In the genomic region with DNA sequence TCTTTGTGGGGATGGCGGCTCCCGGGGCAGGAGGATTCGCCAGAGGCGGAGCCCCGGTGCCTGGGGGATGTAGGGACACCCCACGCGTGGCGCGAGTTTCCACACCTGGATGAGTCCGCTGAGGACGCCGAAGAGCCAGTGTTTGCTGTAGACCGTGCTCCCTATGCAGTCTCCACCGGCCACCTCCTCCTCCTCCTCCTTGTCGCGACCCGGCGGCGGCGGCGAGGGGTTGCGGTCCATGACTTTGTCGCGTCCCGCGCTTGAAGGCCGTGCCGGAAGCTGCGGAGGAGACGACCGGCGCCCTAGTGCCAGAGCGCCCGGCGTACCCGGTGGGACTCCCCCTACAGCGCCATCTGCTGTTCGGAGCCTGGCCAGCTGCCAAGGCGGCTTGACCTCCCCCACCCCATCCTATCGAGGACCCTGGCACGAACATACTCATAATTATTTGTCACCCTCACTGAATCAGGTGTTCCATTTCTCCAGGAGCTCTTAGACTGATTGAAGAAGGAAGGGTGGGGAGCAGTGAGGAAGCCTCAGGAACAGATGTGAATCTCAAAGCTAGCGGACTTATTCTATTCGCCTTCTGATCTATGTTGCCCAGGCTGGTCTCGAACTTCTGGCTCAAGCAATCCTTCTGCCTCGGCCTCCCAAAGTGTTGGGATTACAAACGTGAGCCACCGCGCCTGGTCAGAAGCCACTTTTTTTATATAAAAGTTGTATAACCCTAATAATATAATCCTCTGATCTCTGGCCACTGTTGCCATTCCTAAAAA, we compare ENCODE assay signal across 8 cellular contexts. TPM values are rescaled to one million over a fixed set of nuclear protein-coding genes. Genes with fewer than 3 reads are reported as not detected.
A peak's percentile ranks its signal among the peaks of the same experiment; 100 is the strongest.
DNase-seq lines count a peak whose midpoint lies in the region; ATAC-seq and TF ChIP-seq lines count a peak whose summit lies in the region.

A gene with protein sequence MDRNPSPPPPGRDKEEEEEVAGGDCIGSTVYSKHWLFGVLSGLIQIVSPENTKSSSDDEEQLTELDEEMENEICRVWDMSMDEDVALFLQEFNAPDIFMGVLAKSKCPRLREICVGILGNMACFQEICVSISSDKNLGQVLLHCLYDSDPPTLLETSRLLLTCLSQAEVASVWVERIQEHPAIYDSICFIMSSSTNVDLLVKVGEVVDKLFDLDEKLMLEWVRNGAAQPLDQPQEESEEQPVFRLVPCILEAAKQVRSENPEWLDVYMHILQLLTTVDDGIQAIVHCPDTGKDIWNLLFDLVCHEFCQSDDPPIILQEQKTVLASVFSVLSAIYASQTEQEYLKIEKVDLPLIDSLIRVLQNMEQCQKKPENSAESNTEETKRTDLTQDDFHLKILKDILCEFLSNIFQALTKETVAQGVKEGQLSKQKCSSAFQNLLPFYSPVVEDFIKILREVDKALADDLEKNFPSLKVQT (minus strand): TSS at position 281 of the 773 bp plus-strand sequence. CDS start 41 bp downstream, at position 240.

- peak within 1 kb of the TSS; percentile 76 for H3K4me2 ChIP-seq in KMS-11

- no peaks in the 10 kb centered on the region for H4K20me1 ChIP-seq in KMS-11 (ENCODE audit: insufficient read depth)

- H3K27ac ChIP-seq in KMS-11 (peak within 1 kb of the TSS; percentile 27; the same call in 1 of the 2 replicates), Peyer's patch (peak within 1 kb of the TSS; percentile 30 to 80 (median 54))

- H3K27ac Mint-ChIP-seq in natural killer cell treated with Interleukin-12 subunit alpha and Interleukin-12 subunit beta and Interleukin-15 and Interleukin-18, amount 100 ng/mL, for 72 hours = peak within 1 kb of the TSS; percentile 86 to 93

- H3K27me3 Mint-ChIP-seq in natural killer cell treated with Interleukin-12 subunit alpha and Interleukin-12 subunit beta and Interleukin-15 and Interleukin-18, amount 100 ng/mL, for 72 hours = peaks cover 5 to 8% of the 10 kb centered on the region in 2 donors

- H3K4me3 ChIP-seq in KMS-11 (IDR thresholded peaks at IDR 0.05; ENCODE audit: insufficient read depth, low read depth, low read length) (no peak within 1 kb of the TSS), Peyer's patch (peak within 1 kb of the TSS; percentile 74 to 90 (median 84))

- no peaks in the 10 kb centered on the region for H3K9me3 Mint-ChIP-seq in natural killer cell treated with Interleukin-12 subunit alpha and Interleukin-12 subunit beta and Interleukin-15 and Interleukin-18, amount 100 ng/mL, for 72 hours

- peaks cover 17% of the 10 kb centered on the region for H3K4me1 ChIP-seq in KMS-11 (ENCODE audit: low read depth, poor library complexity, severe bottlenecking)
- peaks cover 0 to 12% (median 3%) of the 10 kb centered on the region in 4 donors for H3K4me1 ChIP-seq in Peyer's patch

- H3K4me3 Mint-ChIP-seq in natural killer cell treated with Interleukin-12 subunit alpha and Interleukin-12 subunit beta and Interleukin-15 and Interleukin-18, amount 100 ng/mL, for 72 hours = peak within 1 kb of the TSS; percentile 93

- DNase-seq in Daoy (ENCODE audit: low read depth) (peak; percentile 92), Peyer's patch (peak; percentile 86 to 93 (median 90)), activated T-helper 1 cell treated with Interleukin-2 at 50 U/mL for 16 hours (ENCODE audit: low read depth) (peak; percentile 83), fibroblast of peridontal ligament (ENCODE audit: extremely low read depth) (peak; percentile 71)
- peak; percentile 91 for DNase-seq in natural killer cell treated with Interleukin-12 subunit alpha and Interleukin-12 subunit beta and Interleukin-15 and Interleukin-18, amount 100 ng/mL, for 72 hours (ENCODE audit: low spot score)
- peak; percentile 87 for DNase-seq in stimulated activated naive CD4-positive, alpha-beta T cell treated with Interleukin-2 at 50 U/mL for 16 hours (lab: John Stamatoyannopoulos, UW)

- no peaks in the 10 kb centered on the region for H3K9me3 ChIP-seq in Peyer's patch

- TF ChIP-seq CTCF in KMS-11 (conservative IDR thresholded peaks at IDR 0.05; ENCODE audit: low read depth, low read length) = peak; percentile 73
- peak; percentile 55 to 86 (median 68) for TF ChIP-seq CTCF in Peyer's patch (IDR thresholded peaks at IDR 0.05)

- H3K27me3 ChIP-seq in KMS-11 (ENCODE audit: insufficient read depth, low read depth) (no peaks in the 10 kb centered on the region), Peyer's patch (no peaks in the 10 kb centered on the region)

- no peaks in the 10 kb centered on the region; the same call in 1 of the 2 replicates for H3K36me3 ChIP-seq in KMS-11 (ENCODE audit: insufficient read depth)
- peaks cover 0 to 22% (median 0%) of the 10 kb centered on the region in 3 donors for H3K36me3 ChIP-seq in Peyer's patch

- peak within 1 kb of the TSS; percentile 78 for H3K9ac ChIP-seq in KMS-11

- peak within 1 kb of the TSS; percentile 93 for H2AFZ ChIP-seq in KMS-11 (ENCODE audit: low read depth)

- peaks cover 7% of the 10 kb centered on the region for H3K36me3 Mint-ChIP-seq in natural killer cell treated with Interleukin-12 subunit alpha and Interleukin-12 subunit beta and Interleukin-15 and Interleukin-18, amount 100 ng/mL, for 72 hours

- ATAC-seq in GM21737 (IDR thresholded peaks at IDR 0.05; ENCODE audit: unreplicated experiment) = peak; percentile 89
- ATAC-seq in natural killer cell treated with Interleukin-12 subunit alpha and Interleukin-12 subunit beta and Interleukin-15 and Interleukin-18, amount 100 ng/mL, for 72 hours = peak; percentile 99

- H3K79me2 ChIP-seq in KMS-11 (ENCODE audit: insufficient read depth, low read depth) = peaks cover 20% of the 10 kb centered on the region

- peak; percentile 17 to 19 for TF ChIP-seq POLR2A in Peyer's patch (IDR thresholded peaks at IDR 0.05)

- H3K4me1 Mint-ChIP-seq in natural killer cell treated with Interleukin-12 subunit alpha and Interleukin-12 subunit beta and Interleukin-15 and Interleukin-18, amount 100 ng/mL, for 72 hours (ENCODE audit: low read depth in 2 of 2) = peaks cover 15 to 25% of the 10 kb centered on the region in 2 donors

RNA-seq across cellular contexts. Expression of the gene that starts here (rescaled TPM):
- 62.7 and 72.7 TPM in 2 replicates for total RNA-seq in Daoy (2014; rRNA removed; shearing (Covaris generic))
- 10 to 100 TPM in 3 of 4 donors, 1 to 10 TPM in 1; 8.6 to 58.6 (median 15.5) TPM for total RNA-seq in Peyer's patch
- total RNA-seq in natural killer cell treated with Interleukin-12 subunit alpha and Interleukin-12 subunit beta and Interleukin-15 and Interleukin-18, amount 100 ng/mL, for 72 hours = 10 to 100 TPM; 25.7 to 38.0 TPM
